25 cellular contexts compared by ENCODE assay signal in the genomic region with DNA sequence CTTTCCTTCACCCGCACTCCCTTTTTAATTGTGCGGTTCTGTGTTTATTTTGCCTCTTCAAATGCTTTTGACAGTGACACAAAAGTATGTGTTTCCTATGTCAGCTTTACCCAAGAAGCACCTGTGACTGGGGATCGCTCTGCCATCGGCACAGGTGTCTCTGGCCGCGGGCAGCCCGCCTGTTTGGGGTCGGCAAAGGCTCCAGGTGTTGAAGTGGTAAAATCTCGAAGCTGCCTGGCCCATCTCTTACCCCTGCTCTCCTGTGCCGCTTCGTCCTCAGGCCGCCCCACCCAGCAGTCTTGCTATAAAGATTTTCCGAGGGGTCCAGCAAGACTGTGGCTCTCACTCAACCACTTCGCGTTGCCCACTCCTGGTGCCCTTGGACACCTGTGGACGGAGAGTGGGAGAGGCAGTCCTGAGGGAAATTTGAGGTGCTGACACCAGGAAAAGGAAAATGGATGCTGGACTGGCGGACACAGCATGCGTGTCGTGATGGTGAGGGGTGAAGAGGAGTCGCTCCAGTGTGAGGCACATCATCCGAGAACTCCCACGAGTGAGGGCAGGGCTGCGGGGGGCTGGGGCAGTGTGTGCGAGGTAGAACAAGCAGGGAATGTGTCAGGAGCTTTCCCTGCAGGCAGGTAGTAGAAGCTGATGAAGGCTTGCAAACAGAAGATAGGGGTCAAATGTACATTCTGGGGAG.
"Had no signal": no experiment of that assay in that cellular context is flagged by ENCODE, and none has a peak within 500 bp of the region (broad histone marks: within the 10 kb centered on the region; RNA-seq: fewer than 3 reads in every experiment).

No MANE protein-coding gene starts in this region.

- H3K27me3 ChIP-seq: right atrium auricular region had no signal

- H3K27ac Mint-ChIP-seq: activated CD4-positive, alpha-beta memory T cell treated with anti-CD3 and anti-CD28 coated beads, Interleukin-2, amount 10 ng/mL, durations not matched to agents 7 days and 5 days; activated CD4-positive, alpha-beta T cell treated with anti-CD3 and anti-CD28 coated beads, Interleukin-2, amount 10 ng/mL, durations not matched to agents 24 days and 14 days; activated naive CD4-positive, alpha-beta T cell treated with anti-CD3 and anti-CD28 coated beads, Interleukin-2, amount 50 U/mL, for 24 hours; activated naive CD8-positive, alpha-beta T cell treated with anti-CD3 and anti-CD28 coated beads, Interleukin-2, amount 50 U/mL, for 24 hours; activated T-helper 2 cell treated with anti-CD3 and anti-CD28 coated beads, Interferon-gamma antibody, Interleukin-2, Interleukin-4, amounts not matched to agents 10 μg/mL and 5 μg/mL and 100 μg/mL, durations not matched to agents 14 hours and 24 hours and 36 hours; naive thymus-derived CD4-positive, alpha-beta T cell; stimulated activated naive B cell treated with anti-CD40 and anti-IgM and Interleukin-4, amounts not matched to agents 10 μg/mL and 1 μg/mL and 100 μg/mL, for 72 hours had no signal

- DNase-seq: activated CD4-positive, alpha-beta memory T cell treated with anti-CD3 and anti-CD28 coated beads, Interleukin-2, amount 10 ng/mL, durations not matched to agents 7 days and 5 days; activated CD4-positive, alpha-beta T cell treated with anti-CD3 and anti-CD28 coated beads, Interleukin-2, amount 10 ng/mL, durations not matched to agents 24 days and 14 days; activated CD4-positive, CD25-positive, alpha-beta regulatory T cell treated with anti-CD3 and anti-CD28 coated beads, Interleukin-2, amount 50 U/mL, for 72 hours; activated naive CD8-positive, alpha-beta T cell treated with anti-CD3 and anti-CD28 coated beads, Interleukin-2, amount 50 U/mL, for 24 hours; activated T-cell treated with anti-CD3 and anti-CD28 coated beads, Interleukin-2, amount 50 U/mL, for 48 hours; amygdala; central memory CD4-positive, alpha-beta T cell; dermis blood vessel endothelial cell; effector CD4-positive, alpha-beta T cell; gastrocnemius medialis; left cardiac atrium; midbrain; naive thymus-derived CD4-positive, alpha-beta T cell; nucleus accumbens; stimulated activated CD4-positive, alpha-beta T cell treated with anti-CD3 and anti-CD28 coated beads, Interleukin-15, amount 100 ng/mL, for 24 hours; stimulated activated CD4-positive, alpha-beta T cell treated with anti-CD3 and anti-CD28 coated beads, Interleukin-2, amount 100 ng/mL, for 24 hours; stimulated activated naive B cell treated with anti-CD40 and anti-IgM and Interleukin-4, amounts not matched to agents 10 μg/mL and 1 μg/mL and 100 μg/mL, for 72 hours had no signal

- H3K4me3 Mint-ChIP-seq: activated CD4-positive, alpha-beta memory T cell treated with anti-CD3 and anti-CD28 coated beads, Interleukin-2, amount 10 ng/mL, durations not matched to agents 7 days and 5 days; activated CD4-positive, alpha-beta T cell treated with anti-CD3 and anti-CD28 coated beads, Interleukin-2, amount 10 ng/mL, durations not matched to agents 24 days and 14 days; activated naive CD4-positive, alpha-beta T cell treated with anti-CD3 and anti-CD28 coated beads, Interleukin-2, amount 50 U/mL, for 24 hours; activated naive CD8-positive, alpha-beta T cell treated with anti-CD3 and anti-CD28 coated beads, Interleukin-2, amount 50 U/mL, for 24 hours; naive thymus-derived CD4-positive, alpha-beta T cell; stimulated activated naive B cell treated with anti-CD40 and anti-IgM and Interleukin-4, amounts not matched to agents 10 μg/mL and 1 μg/mL and 100 μg/mL, for 72 hours had no signal

- H3K9me3 ChIP-seq: gastrocnemius medialis, suprapubic skin, tibial nerve had no signal

- H3K4me1 Mint-ChIP-seq: activated CD4-positive, alpha-beta memory T cell treated with anti-CD3 and anti-CD28 coated beads, Interleukin-2, amount 10 ng/mL, durations not matched to agents 7 days and 5 days; activated CD4-positive, alpha-beta T cell treated with anti-CD3 and anti-CD28 coated beads, Interleukin-2, amount 10 ng/mL, durations not matched to agents 24 days and 14 days; activated naive CD4-positive, alpha-beta T cell treated with anti-CD3 and anti-CD28 coated beads, Interleukin-2, amount 50 U/mL, for 24 hours; activated naive CD8-positive, alpha-beta T cell treated with anti-CD3 and anti-CD28 coated beads, Interleukin-2, amount 50 U/mL, for 24 hours; stimulated activated naive B cell treated with anti-CD40 and anti-IgM and Interleukin-4, amounts not matched to agents 10 μg/mL and 1 μg/mL and 100 μg/mL, for 72 hours had no signal

- H3K36me3 ChIP-seq: gastrocnemius medialis, right atrium auricular region, suprapubic skin, tibial nerve had no signal

- H3K27ac ChIP-seq: gastrocnemius medialis, hepatocyte, parathyroid adenoma, right atrium auricular region, suprapubic skin, tibial nerve, VCaP had no signal

- ATAC-seq: activated naive CD8-positive, alpha-beta T cell treated with anti-CD3 and anti-CD28 coated beads, Interleukin-2, amount 50 U/mL, for 24 hours; gastrocnemius medialis; left cardiac atrium; naive thymus-derived CD4-positive, alpha-beta T cell; stimulated activated naive B cell treated with anti-CD40 and anti-IgM and Interleukin-4, amounts not matched to agents 10 μg/mL and 1 μg/mL and 100 μg/mL, for 72 hours had no signal

- H3K4me3 ChIP-seq: gastrocnemius medialis, hepatocyte, right atrium auricular region, suprapubic skin, tibial nerve had no signal

- H3K9me3 Mint-ChIP-seq: activated CD4-positive, alpha-beta memory T cell treated with anti-CD3 and anti-CD28 coated beads, Interleukin-2, amount 10 ng/mL, durations not matched to agents 7 days and 5 days; activated naive CD4-positive, alpha-beta T cell treated with anti-CD3 and anti-CD28 coated beads, Interleukin-2, amount 50 U/mL, for 24 hours had no signal

- H3K36me3 Mint-ChIP-seq: activated naive CD4-positive, alpha-beta T cell treated with anti-CD3 and anti-CD28 coated beads, Interleukin-2, amount 50 U/mL, for 24 hours; stimulated activated naive B cell treated with anti-CD40 and anti-IgM and Interleukin-4, amounts not matched to agents 10 μg/mL and 1 μg/mL and 100 μg/mL, for 72 hours had no signal

- H3K4me1 ChIP-seq: gastrocnemius medialis, parathyroid adenoma, right atrium auricular region, suprapubic skin, tibial nerve had no signal
